ENCODE assay signal across 38 cellular contexts in genomic region chr15:79492065-79492464, GRCh38.
"Had no signal": no experiment of that assay in that cellular context is flagged by ENCODE, and none has a peak within 500 bp of the region (broad histone marks: within the 10 kb centered on the region; RNA-seq: fewer than 3 reads in every experiment).

No MANE protein-coding gene starts in this region.

- DNase-seq: activated CD4-positive, alpha-beta memory T cell treated with anti-CD3 and anti-CD28 coated beads for 36 hours; activated CD4-positive, alpha-beta T cell treated with anti-CD3 and anti-CD28 coated beads for 1 hour; activated CD4-positive, alpha-beta T cell treated with anti-CD3 and anti-CD28 coated beads for 36 hours; activated CD4-positive, alpha-beta T cell treated with anti-CD3 and anti-CD28 coated beads, Interleukin-2, amount 10 ng/mL, durations not matched to agents 24 days and 14 days; activated CD4-positive, alpha-beta T cell treated with anti-CD3 and anti-CD28 coated beads, Interleukin-2, amount 50 U/mL, for 1 hour; activated CD4-positive, alpha-beta T cell treated with anti-CD3 and anti-CD28 coated beads, Interleukin-2, amount 50 U/mL, for 4 hours; activated CD4-positive, CD25-positive, alpha-beta regulatory T cell; activated CD8-positive, alpha-beta memory T cell treated with anti-CD3 and anti-CD28 coated beads for 24 hours; activated CD8-positive, alpha-beta memory T cell treated with anti-CD3 and anti-CD28 coated beads, Interleukin-2, amount 10 ng/mL, durations not matched to agents 7 days and 5 days; activated CD8-positive, alpha-beta memory T cell treated with anti-CD3 and anti-CD28 coated beads, Interleukin-2, amount 50 U/mL, for 48 hours; activated CD8-positive, alpha-beta T cell treated with anti-CD3 and anti-CD28 coated beads, Interleukin-2, amount 10 ng/mL, durations not matched to agents 7 days and 5 days; activated effector memory CD4-positive, alpha-beta T cell treated with Interleukin-2 at 50 U/mL for 16 hours; activated gamma-delta T cell; activated naive CD4-positive, alpha-beta T cell treated with anti-CD3 and anti-CD28 coated beads, Interleukin-2, amount 10 ng/mL, durations not matched to agents 7 days and 5 days; activated naive CD4-positive, alpha-beta T cell treated with Interleukin-2 at 50 U/mL for 16 hours; activated naive CD8-positive, alpha-beta T cell treated with anti-CD3 and anti-CD28 coated beads, Interleukin-2, amount 10 ng/mL, durations not matched to agents 7 days and 5 days; activated naive CD8-positive, alpha-beta T cell treated with anti-CD3 and anti-CD28 coated beads, Interleukin-2, amount 50 U/mL, for 24 hours; activated T-cell treated with anti-CD3 and anti-CD28 coated beads, Interleukin-2, amount 50 U/mL, for 24 hours; activated T-cell treated with anti-CD3 and anti-CD28 coated beads, Interleukin-2, amount 50 U/mL, for 48 hours; amygdala; anterior cingulate cortex; caudate nucleus; cerebellar nuclear complex; T-helper 1 cell; T-helper 2 cell; T-helper 9 cell; WERI-Rb-1 had no signal

- H3K4me1 ChIP-seq: ascending aorta had no signal

- H3K36me3 ChIP-seq: ascending aorta, cardiac muscle cell, WERI-Rb-1 had no signal

- H3K9me3 ChIP-seq: ascending aorta had no signal

- H3K27ac ChIP-seq: ascending aorta, cardiac muscle cell, WERI-Rb-1 had no signal

- H3K4me1 Mint-ChIP-seq: activated CD4-positive, alpha-beta T cell treated with anti-CD3 and anti-CD28 coated beads for 36 hours; activated CD4-positive, alpha-beta T cell treated with anti-CD3 and anti-CD28 coated beads, Interleukin-2, amount 10 ng/mL, durations not matched to agents 24 days and 14 days; activated CD8-positive, alpha-beta memory T cell treated with anti-CD3 and anti-CD28 coated beads, Interleukin-2, amount 10 ng/mL, durations not matched to agents 7 days and 5 days; activated naive CD4-positive, alpha-beta T cell treated with anti-CD3 and anti-CD28 coated beads, Interleukin-2, amount 10 ng/mL, durations not matched to agents 7 days and 5 days; activated naive CD4-positive, alpha-beta T cell treated with anti-CD3 and anti-CD28 coated beads, Interleukin-2, amount 50 U/mL, for 24 hours; activated naive CD8-positive, alpha-beta T cell treated with anti-CD3 and anti-CD28 coated beads, Interleukin-2, amount 10 ng/mL, durations not matched to agents 7 days and 5 days; activated naive CD8-positive, alpha-beta T cell treated with anti-CD3 and anti-CD28 coated beads, Interleukin-2, amount 50 U/mL, for 24 hours; brain; central memory CD8-positive, alpha-beta T cell had no signal

- H3K27me3 Mint-ChIP-seq: activated naive CD4-positive, alpha-beta T cell treated with anti-CD3 and anti-CD28 coated beads, Interleukin-2, amount 10 ng/mL, durations not matched to agents 7 days and 5 days had no signal

- ATAC-seq: activated CD4-positive, alpha-beta T cell treated with anti-CD3 and anti-CD28 coated beads for 36 hours; activated CD4-positive, CD25-positive, alpha-beta regulatory T cell treated with anti-CD3 and anti-CD28 coated beads, Interleukin-2, amount 50 U/mL, for 24 hours; activated CD8-positive, alpha-beta memory T cell treated with anti-CD3 and anti-CD28 coated beads, Interleukin-2, amount 10 ng/mL, durations not matched to agents 7 days and 5 days; activated CD8-positive, alpha-beta T cell treated with anti-CD3 and anti-CD28 coated beads, Interleukin-2, amount 10 ng/mL, durations not matched to agents 7 days and 5 days; activated naive CD8-positive, alpha-beta T cell treated with anti-CD3 and anti-CD28 coated beads, Interleukin-2, amount 50 U/mL, for 24 hours; WTC11 had no signal

- H3K36me3 Mint-ChIP-seq: activated CD4-positive, alpha-beta memory T cell treated with anti-CD3 and anti-CD28 coated beads for 36 hours; activated CD8-positive, alpha-beta memory T cell treated with anti-CD3 and anti-CD28 coated beads, Interleukin-2, amount 10 ng/mL, durations not matched to agents 7 days and 5 days; activated naive CD4-positive, alpha-beta T cell treated with anti-CD3 and anti-CD28 coated beads, Interleukin-2, amount 10 ng/mL, durations not matched to agents 7 days and 5 days; activated naive CD4-positive, alpha-beta T cell treated with anti-CD3 and anti-CD28 coated beads, Interleukin-2, amount 50 U/mL, for 24 hours; activated naive CD8-positive, alpha-beta T cell; activated naive CD8-positive, alpha-beta T cell treated with anti-CD3 and anti-CD28 coated beads, Interleukin-2, amount 10 ng/mL, durations not matched to agents 7 days and 5 days; brain had no signal

- H3K27ac Mint-ChIP-seq: activated CD4-positive, alpha-beta memory T cell treated with anti-CD3 and anti-CD28 coated beads for 36 hours; activated CD4-positive, alpha-beta T cell treated with anti-CD3 and anti-CD28 coated beads for 36 hours; activated CD4-positive, alpha-beta T cell treated with anti-CD3 and anti-CD28 coated beads, Interleukin-2, amount 10 ng/mL, durations not matched to agents 24 days and 14 days; activated CD8-positive, alpha-beta memory T cell treated with anti-CD3 and anti-CD28 coated beads, Interleukin-2, amount 10 ng/mL, durations not matched to agents 7 days and 5 days; activated CD8-positive, alpha-beta T cell treated with anti-CD3 and anti-CD28 coated beads, Interleukin-2, amount 10 ng/mL, durations not matched to agents 7 days and 5 days; activated naive CD4-positive, alpha-beta T cell treated with anti-CD3 and anti-CD28 coated beads, Interleukin-2, amount 10 ng/mL, durations not matched to agents 7 days and 5 days; activated naive CD4-positive, alpha-beta T cell treated with anti-CD3 and anti-CD28 coated beads, Interleukin-2, amount 50 U/mL, for 24 hours; activated naive CD8-positive, alpha-beta T cell; activated naive CD8-positive, alpha-beta T cell treated with anti-CD3 and anti-CD28 coated beads, Interleukin-2, amount 10 ng/mL, durations not matched to agents 7 days and 5 days; activated naive CD8-positive, alpha-beta T cell treated with anti-CD3 and anti-CD28 coated beads, Interleukin-2, amount 50 U/mL, for 24 hours; activated T-cell treated with anti-CD3 and anti-CD28 coated beads, Interleukin-2, amount 50 U/mL, for 24 hours; activated T-helper 2 cell treated with anti-CD3 and anti-CD28 coated beads, Interferon-gamma antibody, Interleukin-2, Interleukin-4, amounts not matched to agents 10 μg/mL and 5 μg/mL and 100 μg/mL, durations not matched to agents 14 hours and 24 hours and 36 hours; brain; T-helper 1 cell treated with Interleukin-12 subunit alpha and Interleukin-12 subunit beta and Interleukin-4 antibody, amounts not matched to agents 30 μg/mL and 1 μg/mL, for 36 hours; T-helper 2 cell treated with Interferon-gamma antibody and Interleukin-4, amounts not matched to agents 5 μg/mL and 100 μg/mL, for 36 hours; WTC11 had no signal

- H3K27me3 ChIP-seq: ascending aorta, cardiac muscle cell had no signal

- H3K4me3 ChIP-seq: ascending aorta, cardiac muscle cell had no signal

- H3K9me3 Mint-ChIP-seq: activated CD4-positive, alpha-beta memory T cell treated with anti-CD3 and anti-CD28 coated beads for 36 hours; activated CD4-positive, alpha-beta T cell treated with anti-CD3 and anti-CD28 coated beads, Interleukin-2, amount 10 ng/mL, durations not matched to agents 24 days and 14 days; activated naive CD4-positive, alpha-beta T cell treated with anti-CD3 and anti-CD28 coated beads, Interleukin-2, amount 10 ng/mL, durations not matched to agents 7 days and 5 days; activated naive CD4-positive, alpha-beta T cell treated with anti-CD3 and anti-CD28 coated beads, Interleukin-2, amount 50 U/mL, for 24 hours; activated naive CD8-positive, alpha-beta T cell treated with anti-CD3 and anti-CD28 coated beads, Interleukin-2, amount 50 U/mL, for 24 hours; activated T-cell treated with anti-CD3 and anti-CD28 coated beads, Interleukin-2, amount 50 U/mL, for 24 hours; activated T-helper 2 cell treated with anti-CD3 and anti-CD28 coated beads, Interferon-gamma antibody, Interleukin-2, Interleukin-4, amounts not matched to agents 10 μg/mL and 5 μg/mL and 100 μg/mL, durations not matched to agents 14 hours and 24 hours and 36 hours; central memory CD8-positive, alpha-beta T cell; T-helper 1 cell treated with Interleukin-12 subunit alpha and Interleukin-12 subunit beta and Interleukin-4 antibody, amounts not matched to agents 30 μg/mL and 1 μg/mL, for 36 hours; T-helper 2 cell treated with Interferon-gamma antibody and Interleukin-4, amounts not matched to agents 5 μg/mL and 100 μg/mL, for 36 hours had no signal

- H3K4me3 Mint-ChIP-seq: activated CD4-positive, alpha-beta memory T cell treated with anti-CD3 and anti-CD28 coated beads for 36 hours; activated CD4-positive, alpha-beta T cell treated with anti-CD3 and anti-CD28 coated beads for 36 hours; activated CD4-positive, alpha-beta T cell treated with anti-CD3 and anti-CD28 coated beads, Interleukin-2, amount 10 ng/mL, durations not matched to agents 24 days and 14 days; activated CD8-positive, alpha-beta memory T cell treated with anti-CD3 and anti-CD28 coated beads, Interleukin-2, amount 10 ng/mL, durations not matched to agents 7 days and 5 days; activated CD8-positive, alpha-beta T cell treated with anti-CD3 and anti-CD28 coated beads, Interleukin-2, amount 10 ng/mL, durations not matched to agents 7 days and 5 days; activated naive CD4-positive, alpha-beta T cell treated with anti-CD3 and anti-CD28 coated beads, Interleukin-2, amount 10 ng/mL, durations not matched to agents 7 days and 5 days; activated naive CD4-positive, alpha-beta T cell treated with anti-CD3 and anti-CD28 coated beads, Interleukin-2, amount 50 U/mL, for 24 hours; activated naive CD8-positive, alpha-beta T cell; activated naive CD8-positive, alpha-beta T cell treated with anti-CD3 and anti-CD28 coated beads, Interleukin-2, amount 10 ng/mL, durations not matched to agents 7 days and 5 days; activated naive CD8-positive, alpha-beta T cell treated with anti-CD3 and anti-CD28 coated beads, Interleukin-2, amount 50 U/mL, for 24 hours; activated T-cell treated with anti-CD3 and anti-CD28 coated beads, Interleukin-2, amount 50 U/mL, for 24 hours; brain; central memory CD8-positive, alpha-beta T cell; T-helper 1 cell treated with Interleukin-12 subunit alpha and Interleukin-12 subunit beta and Interleukin-4 antibody, amounts not matched to agents 30 μg/mL and 1 μg/mL, for 36 hours; T-helper 2 cell treated with Interferon-gamma antibody and Interleukin-4, amounts not matched to agents 5 μg/mL and 100 μg/mL, for 36 hours had no signal
